15 cellular contexts compared by ENCODE assay signal in the genomic region with DNA sequence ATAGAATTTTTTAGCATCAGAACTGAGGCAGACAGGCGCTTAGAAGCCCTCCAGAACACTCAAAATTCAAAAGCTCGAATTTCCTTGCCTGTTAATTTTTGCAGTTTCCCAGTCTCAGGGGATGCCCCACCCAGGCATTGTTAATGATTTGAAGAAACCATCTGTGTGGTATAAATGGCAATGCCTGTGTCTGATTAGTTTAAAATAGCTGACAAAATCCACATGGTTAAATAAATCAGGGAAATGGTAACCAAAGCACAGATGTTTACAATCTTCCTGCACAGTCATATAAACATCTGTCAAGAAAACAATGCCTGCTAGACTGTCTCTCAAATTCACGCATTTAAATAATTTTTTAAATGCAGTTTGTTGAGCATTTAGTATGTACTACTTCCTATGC.
"Had no signal": no experiment of that assay in that cellular context is flagged by ENCODE, and none has a peak within 500 bp of the region (broad histone marks: within the 10 kb centered on the region; RNA-seq: fewer than 3 reads in every experiment).

No MANE protein-coding gene starts in this region.

- FAIRE-seq: endothelial cell of umbilical vein had no signal

- H3K9me3 ChIP-seq: sigmoid colon had no signal

- DNase-seq: activated CD4-positive, alpha-beta memory T cell treated with anti-CD3 and anti-CD28 coated beads, Interleukin-2, amount 10 ng/mL, durations not matched to agents 7 days and 5 days; activated CD4-positive, alpha-beta T cell treated with anti-CD3 and anti-CD28 coated beads for 36 hours; activated T-cell treated with anti-CD3 and anti-CD28 coated beads, Interleukin-2, amount 50 U/mL, for 72 hours; hypothalamus; sigmoid colon; stimulated activated CD4-positive, alpha-beta T cell treated with anti-CD3 and anti-CD28 coated beads, Interleukin-12 subunit alpha, Interleukin-12 subunit beta, amount 100 ng/mL, for 4 hours; stimulated activated CD4-positive, alpha-beta T cell treated with anti-CD3 and anti-CD28 coated beads, Interleukin-2, amount 100 ng/mL, for 48 hours; stimulated activated naive CD4-positive, alpha-beta T cell treated with Interleukin-2 at 50 U/mL for 16 hours; T-helper 9 cell had no signal

- H3K4me3 ChIP-seq: cardiac muscle cell, lung, sigmoid colon had no signal

- H3K36me3 Mint-ChIP-seq: type B pancreatic cell had no signal

- H3K27me3 Mint-ChIP-seq: activated CD4-positive, alpha-beta memory T cell treated with anti-CD3 and anti-CD28 coated beads, Interleukin-2, amount 10 ng/mL, durations not matched to agents 7 days and 5 days; type B pancreatic cell had no signal

- H3K4me3 Mint-ChIP-seq: activated CD4-positive, alpha-beta memory T cell treated with anti-CD3 and anti-CD28 coated beads, Interleukin-2, amount 10 ng/mL, durations not matched to agents 7 days and 5 days; activated CD4-positive, alpha-beta T cell treated with anti-CD3 and anti-CD28 coated beads for 36 hours; activated T-cell treated with anti-CD3 and anti-CD28 coated beads, Interleukin-2, amount 50 U/mL, for 72 hours; nephron; type B pancreatic cell had no signal

- H3K4me1 Mint-ChIP-seq: activated CD4-positive, alpha-beta memory T cell treated with anti-CD3 and anti-CD28 coated beads, Interleukin-2, amount 10 ng/mL, durations not matched to agents 7 days and 5 days; activated CD4-positive, alpha-beta T cell treated with anti-CD3 and anti-CD28 coated beads for 36 hours had no signal

- H3K9me3 Mint-ChIP-seq: activated CD4-positive, alpha-beta memory T cell treated with anti-CD3 and anti-CD28 coated beads, Interleukin-2, amount 10 ng/mL, durations not matched to agents 7 days and 5 days had no signal

- H3K27ac ChIP-seq: cardiac muscle cell, sigmoid colon, VCaP had no signal

- H3K36me3 ChIP-seq: cardiac muscle cell, sigmoid colon had no signal

- ATAC-seq: activated CD4-positive, alpha-beta T cell treated with anti-CD3 and anti-CD28 coated beads for 36 hours; activated T-cell treated with anti-CD3 and anti-CD28 coated beads, Interleukin-2, amount 50 U/mL, for 72 hours had no signal

- H3K27ac Mint-ChIP-seq: activated CD4-positive, alpha-beta memory T cell treated with anti-CD3 and anti-CD28 coated beads, Interleukin-2, amount 10 ng/mL, durations not matched to agents 7 days and 5 days; activated CD4-positive, alpha-beta T cell treated with anti-CD3 and anti-CD28 coated beads for 36 hours; activated T-cell treated with anti-CD3 and anti-CD28 coated beads, Interleukin-2, amount 50 U/mL, for 72 hours; nephron; type B pancreatic cell had no signal

- H3K27me3 ChIP-seq: cardiac muscle cell, sigmoid colon had no signal
